2 cellular contexts compared by ENCODE assay signal in the genomic region with DNA sequence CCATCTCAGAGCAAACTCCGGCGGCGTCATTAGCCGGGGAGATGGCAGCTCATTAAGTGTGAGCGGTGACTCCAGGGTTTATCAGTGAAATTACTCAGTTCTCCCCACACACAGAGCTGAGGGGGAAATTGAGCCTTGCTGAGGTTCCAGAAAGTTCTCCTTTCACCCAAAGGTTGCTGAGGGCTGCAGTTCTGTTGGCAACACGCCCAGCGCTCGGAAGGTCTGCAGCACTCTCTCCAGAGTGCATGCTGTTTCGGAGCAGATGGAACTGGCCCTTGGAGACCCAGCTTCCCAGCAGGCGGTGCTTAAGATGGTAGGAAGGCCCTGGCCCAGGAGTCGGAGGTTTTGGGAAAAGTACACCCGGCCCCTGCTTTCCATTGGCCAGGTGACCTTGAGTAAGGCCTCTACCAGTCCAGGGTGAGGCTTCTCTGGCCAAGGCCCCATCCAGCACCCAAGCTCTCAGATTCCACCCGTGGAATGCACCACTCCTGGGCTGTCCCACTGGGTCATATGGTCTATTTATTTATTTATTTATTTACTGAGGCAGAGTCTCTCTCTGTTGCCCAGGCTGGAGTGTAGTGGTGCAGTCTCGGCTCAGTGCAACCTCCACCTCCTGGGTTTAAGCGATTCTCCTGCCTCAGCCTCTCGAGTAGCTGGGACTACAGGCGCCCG.
TF ChIP-seq lines count a peak whose summit lies in the region.

No MANE protein-coding gene starts in this region.

TF ChIP-seq in liver, 16 proteins besides CTCF, POLR2A, EP300 and RAD21 (continued from another document):
- no peak for TF ChIP-seq FOXA1 (IDR thresholded peaks at IDR 0.05)
- TF ChIP-seq, protein P1, sequence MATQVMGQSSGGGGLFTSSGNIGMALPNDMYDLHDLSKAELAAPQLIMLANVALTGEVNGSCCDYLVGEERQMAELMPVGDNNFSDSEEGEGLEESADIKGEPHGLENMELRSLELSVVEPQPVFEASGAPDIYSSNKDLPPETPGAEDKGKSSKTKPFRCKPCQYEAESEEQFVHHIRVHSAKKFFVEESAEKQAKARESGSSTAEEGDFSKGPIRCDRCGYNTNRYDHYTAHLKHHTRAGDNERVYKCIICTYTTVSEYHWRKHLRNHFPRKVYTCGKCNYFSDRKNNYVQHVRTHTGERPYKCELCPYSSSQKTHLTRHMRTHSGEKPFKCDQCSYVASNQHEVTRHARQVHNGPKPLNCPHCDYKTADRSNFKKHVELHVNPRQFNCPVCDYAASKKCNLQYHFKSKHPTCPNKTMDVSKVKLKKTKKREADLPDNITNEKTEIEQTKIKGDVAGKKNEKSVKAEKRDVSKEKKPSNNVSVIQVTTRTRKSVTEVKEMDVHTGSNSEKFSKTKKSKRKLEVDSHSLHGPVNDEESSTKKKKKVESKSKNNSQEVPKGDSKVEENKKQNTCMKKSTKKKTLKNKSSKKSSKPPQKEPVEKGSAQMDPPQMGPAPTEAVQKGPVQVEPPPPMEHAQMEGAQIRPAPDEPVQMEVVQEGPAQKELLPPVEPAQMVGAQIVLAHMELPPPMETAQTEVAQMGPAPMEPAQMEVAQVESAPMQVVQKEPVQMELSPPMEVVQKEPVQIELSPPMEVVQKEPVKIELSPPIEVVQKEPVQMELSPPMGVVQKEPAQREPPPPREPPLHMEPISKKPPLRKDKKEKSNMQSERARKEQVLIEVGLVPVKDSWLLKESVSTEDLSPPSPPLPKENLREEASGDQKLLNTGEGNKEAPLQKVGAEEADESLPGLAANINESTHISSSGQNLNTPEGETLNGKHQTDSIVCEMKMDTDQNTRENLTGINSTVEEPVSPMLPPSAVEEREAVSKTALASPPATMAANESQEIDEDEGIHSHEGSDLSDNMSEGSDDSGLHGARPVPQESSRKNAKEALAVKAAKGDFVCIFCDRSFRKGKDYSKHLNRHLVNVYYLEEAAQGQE (IDR thresholded peaks at IDR 0.05): no peak
- peak; percentile 34 for TF ChIP-seq SP1 (IDR thresholded peaks at IDR 0.05)
- TF ChIP-seq, protein P2, sequence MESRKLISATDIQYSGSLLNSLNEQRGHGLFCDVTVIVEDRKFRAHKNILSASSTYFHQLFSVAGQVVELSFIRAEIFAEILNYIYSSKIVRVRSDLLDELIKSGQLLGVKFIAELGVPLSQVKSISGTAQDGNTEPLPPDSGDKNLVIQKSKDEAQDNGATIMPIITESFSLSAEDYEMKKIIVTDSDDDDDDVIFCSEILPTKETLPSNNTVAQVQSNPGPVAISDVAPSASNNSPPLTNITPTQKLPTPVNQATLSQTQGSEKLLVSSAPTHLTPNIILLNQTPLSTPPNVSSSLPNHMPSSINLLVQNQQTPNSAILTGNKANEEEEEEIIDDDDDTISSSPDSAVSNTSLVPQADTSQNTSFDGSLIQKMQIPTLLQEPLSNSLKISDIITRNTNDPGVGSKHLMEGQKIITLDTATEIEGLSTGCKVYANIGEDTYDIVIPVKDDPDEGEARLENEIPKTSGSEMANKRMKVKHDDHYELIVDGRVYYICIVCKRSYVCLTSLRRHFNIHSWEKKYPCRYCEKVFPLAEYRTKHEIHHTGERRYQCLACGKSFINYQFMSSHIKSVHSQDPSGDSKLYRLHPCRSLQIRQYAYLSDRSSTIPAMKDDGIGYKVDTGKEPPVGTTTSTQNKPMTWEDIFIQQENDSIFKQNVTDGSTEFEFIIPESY (IDR thresholded peaks at IDR 0.05): no peak
- TF ChIP-seq GABPA (IDR thresholded peaks at IDR 0.05 in 1 of 2, conservative IDR thresholded peaks at IDR 0.05 in 1 of 2): no peak
- peak; percentile 21 to 26 for TF ChIP-seq RXRA (IDR thresholded peaks at IDR 0.05)

TF ChIP-seq in HepG2, 621 proteins besides CTCF, POLR2A, EP300 and RAD21:
- TF ChIP-seq, protein P3, sequence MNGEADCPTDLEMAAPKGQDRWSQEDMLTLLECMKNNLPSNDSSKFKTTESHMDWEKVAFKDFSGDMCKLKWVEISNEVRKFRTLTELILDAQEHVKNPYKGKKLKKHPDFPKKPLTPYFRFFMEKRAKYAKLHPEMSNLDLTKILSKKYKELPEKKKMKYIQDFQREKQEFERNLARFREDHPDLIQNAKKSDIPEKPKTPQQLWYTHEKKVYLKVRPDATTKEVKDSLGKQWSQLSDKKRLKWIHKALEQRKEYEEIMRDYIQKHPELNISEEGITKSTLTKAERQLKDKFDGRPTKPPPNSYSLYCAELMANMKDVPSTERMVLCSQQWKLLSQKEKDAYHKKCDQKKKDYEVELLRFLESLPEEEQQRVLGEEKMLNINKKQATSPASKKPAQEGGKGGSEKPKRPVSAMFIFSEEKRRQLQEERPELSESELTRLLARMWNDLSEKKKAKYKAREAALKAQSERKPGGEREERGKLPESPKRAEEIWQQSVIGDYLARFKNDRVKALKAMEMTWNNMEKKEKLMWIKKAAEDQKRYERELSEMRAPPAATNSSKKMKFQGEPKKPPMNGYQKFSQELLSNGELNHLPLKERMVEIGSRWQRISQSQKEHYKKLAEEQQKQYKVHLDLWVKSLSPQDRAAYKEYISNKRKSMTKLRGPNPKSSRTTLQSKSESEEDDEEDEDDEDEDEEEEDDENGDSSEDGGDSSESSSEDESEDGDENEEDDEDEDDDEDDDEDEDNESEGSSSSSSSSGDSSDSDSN (CRISPR knock-in tag; IDR thresholded peaks at IDR 0.05): no peak
- TF ChIP-seq ZFP37 (CRISPR knock-in tag; IDR thresholded peaks at IDR 0.05; ENCODE audit: borderline replicate concordance) (no peak), YY1 (IDR thresholded peaks at IDR 0.05; ENCODE audit: insufficient read depth, insufficient replicate concordance, low read depth, low read length) (no peak), ASH2L (IDR thresholded peaks at IDR 0.05; ENCODE audit: insufficient read length, low read depth, low read length) (no peak), FOXJ3 (CRISPR knock-in tag; IDR thresholded peaks at IDR 0.05; ENCODE audit: borderline replicate concordance) (no peak), ZFAT (CRISPR knock-in tag; conservative IDR thresholded peaks at IDR 0.05) (no peak), FOXC1 (CRISPR knock-in tag; IDR thresholded peaks at IDR 0.05; ENCODE audit: borderline replicate concordance) (no peak), ZNF891 (CRISPR knock-in tag; IDR thresholded peaks at IDR 0.05) (no peak), ZNF263 (CRISPR knock-in tag; IDR thresholded peaks at IDR 0.05) (no peak), SRSF4 (IDR thresholded peaks at IDR 0.05; ENCODE audit: low read depth, low read length, poor library complexity, severe bottlenecking) (no peak), HMGA1 (CRISPR knock-in tag; conservative IDR thresholded peaks at IDR 0.05) (no peak), TCF7 (IDR thresholded peaks at IDR 0.05; ENCODE audit: low read depth) (no peak), SP1 (IDR thresholded peaks at IDR 0.05) (no peak), SP1 (CRISPR knock-in tag; IDR thresholded peaks at IDR 0.05) (no peak), DNMT3B (CRISPR knock-in tag; conservative IDR thresholded peaks at IDR 0.05) (no peak), TAF1 (CRISPR knock-in tag; IDR thresholded peaks at IDR 0.05) (no peak)
- TF ChIP-seq, protein P4, sequence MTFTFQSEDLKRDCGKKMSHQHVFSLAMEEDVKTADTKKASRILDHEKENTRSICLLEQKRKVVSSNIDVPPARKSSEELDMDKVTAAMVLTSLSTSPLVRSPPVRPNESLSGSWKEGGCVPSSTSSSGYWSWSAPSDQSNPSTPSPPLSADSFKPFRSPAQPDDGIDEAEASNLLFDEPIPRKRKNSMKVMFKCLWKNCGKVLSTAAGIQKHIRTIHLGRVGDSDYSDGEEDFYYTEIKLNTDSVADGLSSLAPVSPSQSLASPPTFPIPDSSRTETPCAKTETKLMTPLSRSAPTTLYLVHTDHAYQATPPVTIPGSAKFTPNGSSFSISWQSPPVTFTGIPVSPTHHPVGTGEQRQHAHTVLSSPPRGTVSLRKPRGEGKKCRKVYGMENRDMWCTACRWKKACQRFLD (CRISPR knock-in tag; IDR thresholded peaks at IDR 0.05; ENCODE audit: borderline replicate concordance): no peak
- TF ChIP-seq, protein P5, sequence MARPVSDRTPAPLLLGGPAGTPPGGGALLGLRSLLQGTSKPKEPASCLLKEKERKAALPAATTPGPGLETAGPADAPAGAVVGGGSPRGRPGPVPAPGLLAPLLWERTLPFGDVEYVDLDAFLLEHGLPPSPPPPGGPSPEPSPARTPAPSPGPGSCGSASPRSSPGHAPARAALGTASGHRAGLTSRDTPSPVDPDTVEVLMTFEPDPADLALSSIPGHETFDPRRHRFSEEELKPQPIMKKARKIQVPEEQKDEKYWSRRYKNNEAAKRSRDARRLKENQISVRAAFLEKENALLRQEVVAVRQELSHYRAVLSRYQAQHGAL (CRISPR knock-in tag; IDR thresholded peaks at IDR 0.05; ENCODE audit: not compliant biosample characterization): no peak
- TF ChIP-seq, protein P6, sequence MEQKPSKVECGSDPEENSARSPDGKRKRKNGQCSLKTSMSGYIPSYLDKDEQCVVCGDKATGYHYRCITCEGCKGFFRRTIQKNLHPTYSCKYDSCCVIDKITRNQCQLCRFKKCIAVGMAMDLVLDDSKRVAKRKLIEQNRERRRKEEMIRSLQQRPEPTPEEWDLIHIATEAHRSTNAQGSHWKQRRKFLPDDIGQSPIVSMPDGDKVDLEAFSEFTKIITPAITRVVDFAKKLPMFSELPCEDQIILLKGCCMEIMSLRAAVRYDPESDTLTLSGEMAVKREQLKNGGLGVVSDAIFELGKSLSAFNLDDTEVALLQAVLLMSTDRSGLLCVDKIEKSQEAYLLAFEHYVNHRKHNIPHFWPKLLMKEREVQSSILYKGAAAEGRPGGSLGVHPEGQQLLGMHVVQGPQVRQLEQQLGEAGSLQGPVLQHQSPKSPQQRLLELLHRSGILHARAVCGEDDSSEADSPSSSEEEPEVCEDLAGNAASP (CRISPR knock-in tag; IDR thresholded peaks at IDR 0.05; ENCODE audit: borderline replicate concordance): no peak
- TF ChIP-seq, protein P7, sequence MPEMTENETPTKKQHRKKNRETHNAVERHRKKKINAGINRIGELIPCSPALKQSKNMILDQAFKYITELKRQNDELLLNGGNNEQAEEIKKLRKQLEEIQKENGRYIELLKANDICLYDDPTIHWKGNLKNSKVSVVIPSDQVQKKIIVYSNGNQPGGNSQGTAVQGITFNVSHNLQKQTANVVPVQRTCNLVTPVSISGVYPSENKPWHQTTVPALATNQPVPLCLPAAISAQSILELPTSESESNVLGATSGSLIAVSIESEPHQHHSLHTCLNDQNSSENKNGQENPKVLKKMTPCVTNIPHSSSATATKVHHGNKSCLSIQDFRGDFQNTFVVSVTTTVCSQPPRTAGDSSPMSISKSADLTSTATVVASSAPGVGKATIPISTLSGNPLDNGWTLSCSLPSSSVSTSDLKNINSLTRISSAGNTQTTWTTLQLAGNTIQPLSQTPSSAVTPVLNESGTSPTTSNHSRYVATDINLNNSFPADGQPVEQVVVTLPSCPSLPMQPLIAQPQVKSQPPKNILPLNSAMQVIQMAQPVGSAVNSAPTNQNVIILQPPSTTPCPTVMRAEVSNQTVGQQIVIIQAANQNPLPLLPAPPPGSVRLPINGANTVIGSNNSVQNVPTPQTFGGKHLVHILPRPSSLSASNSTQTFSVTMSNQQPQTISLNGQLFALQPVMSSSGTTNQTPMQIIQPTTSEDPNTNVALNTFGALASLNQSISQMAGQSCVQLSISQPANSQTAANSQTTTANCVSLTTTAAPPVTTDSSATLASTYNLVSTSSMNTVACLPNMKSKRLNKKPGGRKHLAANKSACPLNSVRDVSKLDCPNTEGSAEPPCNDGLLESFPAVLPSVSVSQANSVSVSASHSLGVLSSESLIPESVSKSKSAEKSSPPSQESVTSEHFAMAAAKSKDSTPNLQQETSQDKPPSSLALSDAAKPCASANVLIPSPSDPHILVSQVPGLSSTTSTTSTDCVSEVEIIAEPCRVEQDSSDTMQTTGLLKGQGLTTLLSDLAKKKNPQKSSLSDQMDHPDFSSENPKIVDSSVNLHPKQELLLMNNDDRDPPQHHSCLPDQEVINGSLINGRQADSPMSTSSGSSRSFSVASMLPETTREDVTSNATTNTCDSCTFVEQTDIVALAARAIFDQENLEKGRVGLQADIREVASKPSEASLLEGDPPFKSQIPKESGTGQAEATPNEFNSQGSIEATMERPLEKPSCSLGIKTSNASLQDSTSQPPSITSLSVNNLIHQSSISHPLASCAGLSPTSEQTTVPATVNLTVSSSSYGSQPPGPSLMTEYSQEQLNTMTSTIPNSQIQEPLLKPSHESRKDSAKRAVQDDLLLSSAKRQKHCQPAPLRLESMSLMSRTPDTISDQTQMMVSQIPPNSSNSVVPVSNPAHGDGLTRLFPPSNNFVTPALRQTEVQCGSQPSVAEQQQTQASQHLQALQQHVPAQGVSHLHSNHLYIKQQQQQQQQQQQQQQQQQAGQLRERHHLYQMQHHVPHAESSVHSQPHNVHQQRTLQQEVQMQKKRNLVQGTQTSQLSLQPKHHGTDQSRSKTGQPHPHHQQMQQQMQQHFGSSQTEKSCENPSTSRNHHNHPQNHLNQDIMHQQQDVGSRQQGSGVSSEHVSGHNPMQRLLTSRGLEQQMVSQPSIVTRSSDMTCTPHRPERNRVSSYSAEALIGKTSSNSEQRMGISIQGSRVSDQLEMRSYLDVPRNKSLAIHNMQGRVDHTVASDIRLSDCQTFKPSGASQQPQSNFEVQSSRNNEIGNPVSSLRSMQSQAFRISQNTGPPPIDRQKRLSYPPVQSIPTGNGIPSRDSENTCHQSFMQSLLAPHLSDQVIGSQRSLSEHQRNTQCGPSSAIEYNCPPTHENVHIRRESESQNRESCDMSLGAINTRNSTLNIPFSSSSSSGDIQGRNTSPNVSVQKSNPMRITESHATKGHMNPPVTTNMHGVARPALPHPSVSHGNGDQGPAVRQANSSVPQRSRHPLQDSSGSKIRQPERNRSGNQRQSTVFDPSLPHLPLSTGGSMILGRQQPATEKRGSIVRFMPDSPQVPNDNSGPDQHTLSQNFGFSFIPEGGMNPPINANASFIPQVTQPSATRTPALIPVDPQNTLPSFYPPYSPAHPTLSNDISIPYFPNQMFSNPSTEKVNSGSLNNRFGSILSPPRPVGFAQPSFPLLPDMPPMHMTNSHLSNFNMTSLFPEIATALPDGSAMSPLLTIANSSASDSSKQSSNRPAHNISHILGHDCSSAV (CRISPR knock-in tag; IDR thresholded peaks at IDR 0.05; ENCODE audit: borderline replicate concordance): no peak
TF ChIP-seq in HepG2: peak in this region for 0.
